In genomic region chr16:9225527-9226316, GRCh38 we compare ENCODE assay signal across 11 cellular contexts.
DNase-seq lines count a peak whose midpoint lies in the region; ATAC-seq and TF ChIP-seq lines count a peak whose summit lies in the region.
"Had no signal": no experiment of that assay in that cellular context is flagged by ENCODE, and none has a peak within 500 bp of the region (broad histone marks: within the 10 kb centered on the region; RNA-seq: fewer than 3 reads in every experiment).

No MANE protein-coding gene starts in this region.

- no peak overlapping the region for H3K27ac Mint-ChIP-seq in stimulated activated effector memory CD8-positive, alpha-beta T cell treated with anti-CD3 and anti-CD28 coated beads, Interleukin-12 subunit alpha, Interleukin-12 subunit beta, amount 100 ng/mL, for 72 hours
- no peak overlapping the region for H3K27ac Mint-ChIP-seq in activated T-helper 2 cell treated with anti-CD3 and anti-CD28 coated beads, Interferon-gamma antibody, Interleukin-2, Interleukin-4, amounts not matched to agents 10 μg/mL and 5 μg/mL and 100 μg/mL, durations not matched to agents 14 hours and 24 hours and 36 hours
- H3K27ac Mint-ChIP-seq: activated CD4-positive, alpha-beta memory T cell treated with anti-CD3 and anti-CD28 coated beads for 36 hours; CD8-positive, alpha-beta memory T cell had no signal

- H3K4me3 ChIP-seq in NB4 (ENCODE audit: low read depth, low read length) = no peak overlapping the region

- peak; percentile 68 for TF ChIP-seq CTCF in NB4 (IDR thresholded peaks at IDR 0.05; ENCODE audit: low read depth, low read length)

- H3K4me1 Mint-ChIP-seq in stimulated activated effector memory CD8-positive, alpha-beta T cell treated with anti-CD3 and anti-CD28 coated beads, Interleukin-12 subunit alpha, Interleukin-12 subunit beta, amount 100 ng/mL, for 72 hours = no peaks in the 10 kb centered on the region
- no peaks in the 10 kb centered on the region for H3K4me1 Mint-ChIP-seq in activated T-helper 2 cell treated with anti-CD3 and anti-CD28 coated beads, Interferon-gamma antibody, Interleukin-2, Interleukin-4, amounts not matched to agents 10 μg/mL and 5 μg/mL and 100 μg/mL, durations not matched to agents 14 hours and 24 hours and 36 hours (ENCODE audit: low read depth)
- H3K4me1 Mint-ChIP-seq: CD8-positive, alpha-beta memory T cell had no signal

- no peaks in the 10 kb centered on the region for H3K9me3 Mint-ChIP-seq in stimulated activated effector memory CD8-positive, alpha-beta T cell treated with anti-CD3 and anti-CD28 coated beads, Interleukin-12 subunit alpha, Interleukin-12 subunit beta, amount 100 ng/mL, for 72 hours
- no peaks in the 10 kb centered on the region for H3K9me3 Mint-ChIP-seq in activated T-helper 2 cell treated with anti-CD3 and anti-CD28 coated beads, Interferon-gamma antibody, Interleukin-2, Interleukin-4, amounts not matched to agents 10 μg/mL and 5 μg/mL and 100 μg/mL, durations not matched to agents 14 hours and 24 hours and 36 hours
- H3K9me3 Mint-ChIP-seq: activated CD4-positive, alpha-beta memory T cell treated with anti-CD3 and anti-CD28 coated beads for 36 hours; CD8-positive, alpha-beta memory T cell had no signal

- H3K4me3 Mint-ChIP-seq in stimulated activated effector memory CD8-positive, alpha-beta T cell treated with anti-CD3 and anti-CD28 coated beads, Interleukin-12 subunit alpha, Interleukin-12 subunit beta, amount 100 ng/mL, for 72 hours = no peak overlapping the region
- H3K4me3 Mint-ChIP-seq in activated T-helper 2 cell treated with anti-CD3 and anti-CD28 coated beads, Interferon-gamma antibody, Interleukin-2, Interleukin-4, amounts not matched to agents 10 μg/mL and 5 μg/mL and 100 μg/mL, durations not matched to agents 14 hours and 24 hours and 36 hours (ENCODE audit: low read depth) = no peak overlapping the region
- H3K4me3 Mint-ChIP-seq: activated CD4-positive, alpha-beta memory T cell treated with anti-CD3 and anti-CD28 coated beads for 36 hours; CD8-positive, alpha-beta memory T cell had no signal

- H3K27me3 Mint-ChIP-seq in activated T-helper 2 cell treated with anti-CD3 and anti-CD28 coated beads, Interferon-gamma antibody, Interleukin-2, Interleukin-4, amounts not matched to agents 10 μg/mL and 5 μg/mL and 100 μg/mL, durations not matched to agents 14 hours and 24 hours and 36 hours (ENCODE audit: low read depth) = no peaks in the 10 kb centered on the region
- H3K27me3 Mint-ChIP-seq: activated CD4-positive, alpha-beta memory T cell treated with anti-CD3 and anti-CD28 coated beads for 36 hours had no signal

- ATAC-seq in stimulated activated effector memory CD8-positive, alpha-beta T cell treated with anti-CD3 and anti-CD28 coated beads, Interleukin-12 subunit alpha, Interleukin-12 subunit beta, amount 100 ng/mL, for 72 hours = peak; percentile 42
- no peak for ATAC-seq in HG03108 (IDR thresholded peaks at IDR 0.05; ENCODE audit: unreplicated experiment)

- DNase-seq in activated CD4-positive, alpha-beta T cell treated with anti-CD3 and anti-CD28 coated beads for 48 hours = peak; percentile 10
- DNase-seq in activated CD4-positive, alpha-beta T cell treated with anti-CD3 and anti-CD28 coated beads for 4 hours = no peak
- DNase-seq in NB4 (ENCODE audit: low read depth) (peak; percentile 49), erythroblast (lab: John Stamatoyannopoulos, UW) (peak; percentile 8 to 20), hepatic stellate cell (ENCODE audit: low spot score) (no peak)
- DNase-seq in stimulated activated effector memory CD8-positive, alpha-beta T cell treated with anti-CD3 and anti-CD28 coated beads, Interleukin-12 subunit alpha, Interleukin-12 subunit beta, amount 100 ng/mL, for 72 hours (ENCODE audit: low spot score in 2 of 2) = no peak
- no peak for DNase-seq in activated T-helper 2 cell treated with anti-CD3 and anti-CD28 coated beads, Interferon-gamma antibody, Interleukin-2, Interleukin-4, amounts not matched to agents 10 μg/mL and 5 μg/mL and 100 μg/mL, durations not matched to agents 14 hours and 24 hours and 36 hours (ENCODE audit: low spot score)
- DNase-seq: activated CD4-positive, alpha-beta memory T cell treated with anti-CD3 and anti-CD28 coated beads for 36 hours; CD8-positive, alpha-beta memory T cell; cortex of kidney had no signal

- no peaks in the 10 kb centered on the region for H3K36me3 Mint-ChIP-seq in stimulated activated effector memory CD8-positive, alpha-beta T cell treated with anti-CD3 and anti-CD28 coated beads, Interleukin-12 subunit alpha, Interleukin-12 subunit beta, amount 100 ng/mL, for 72 hours
- no peaks in the 10 kb centered on the region for H3K36me3 Mint-ChIP-seq in activated T-helper 2 cell treated with anti-CD3 and anti-CD28 coated beads, Interferon-gamma antibody, Interleukin-2, Interleukin-4, amounts not matched to agents 10 μg/mL and 5 μg/mL and 100 μg/mL, durations not matched to agents 14 hours and 24 hours and 36 hours (ENCODE audit: low read depth)
- H3K36me3 Mint-ChIP-seq: activated CD4-positive, alpha-beta memory T cell treated with anti-CD3 and anti-CD28 coated beads for 36 hours; CD8-positive, alpha-beta memory T cell had no signal

- intact Hi-C loops in activated T-helper 2 cell treated with anti-CD3 and anti-CD28 coated beads, Interferon-gamma antibody, Interleukin-2, Interleukin-4, amounts not matched to agents 10 μg/mL and 5 μg/mL and 100 μg/mL, durations not matched to agents 14 hours and 24 hours and 36 hours (cut with micrococcal nuclease) = no loop called here

- TF ChIP-seq POLR2A in NB4 (IDR thresholded peaks at IDR 0.05; ENCODE audit: extremely low read depth, insufficient read length) (no peak), erythroblast (IDR thresholded peaks at IDR 0.05; ENCODE audit: low read length) (no peak)

Comparison
In these comparisons a context has a peak if more than half of its experiments do, and no peak if none do; other contexts are left out.
1. DNase-seq: peak in activated CD4-positive, alpha-beta T cell treated with anti-CD3 and anti-CD28 coated beads for 48 hours (single experiment), NB4 (single experiment) and erythroblast (2 of 2); none in activated CD4-positive, alpha-beta T cell treated with anti-CD3 and anti-CD28 coated beads for 4 hours (0 of 2), stimulated activated effector memory CD8-positive, alpha-beta T cell treated with anti-CD3 and anti-CD28 coated beads, Interleukin-12 subunit alpha, Interleukin-12 subunit beta, amount 100 ng/mL, for 72 hours (0 of 2), hepatic stellate cell (single experiment) and activated T-helper 2 cell treated with anti-CD3 and anti-CD28 coated beads, Interferon-gamma antibody, Interleukin-2, Interleukin-4, amounts not matched to agents 10 μg/mL and 5 μg/mL and 100 μg/mL, durations not matched to agents 14 hours and 24 hours and 36 hours (single experiment).